ENCODE assay signal across 8 cellular contexts in genomic region chr9:128420651-128421473, GRCh38. TPM values are rescaled to one million over a fixed set of nuclear protein-coding genes. Genes with fewer than 3 reads are reported as not detected.
DNase-seq lines count a peak whose midpoint lies in the region; ATAC-seq and TF ChIP-seq lines count a peak whose summit lies in the region.

CERCAM (plus strand) TSS chr9:128420857; CDS start chr9:128420878, 21 bp downstream.

- no peaks in the 10 kb centered on the region for H3K4me1 ChIP-seq in prostate gland (replicated peaks)

- intact Hi-C loops in left cardiac atrium (cut with DNase I) (no loop called here), prostate gland (cut with DNase I) (no loop called here)

- peak within 1 kb of the TSS; percentile 88 to 91 for H3K4me3 ChIP-seq in prostate gland

- whole genome bisulfite sequencing in prostate gland: under 1% methylated on average over 38 of the region's 59 CpGs

- no peaks in the 10 kb centered on the region for H3K27me3 ChIP-seq in prostate gland (replicated peaks; ENCODE audit: insufficient read depth)

- H3K27ac ChIP-seq in prostate gland: peak within 1 kb of the TSS; percentile 78 to 84

- TF ChIP-seq POLR2A in prostate gland (IDR thresholded peaks at IDR 0.05): no peak

- no peaks in the 10 kb centered on the region for H3K36me3 ChIP-seq in prostate gland

- no peaks in the 10 kb centered on the region for H3K9me3 ChIP-seq in prostate gland

- DNase-seq in AG20443 (ENCODE audit: low spot score) (peak; percentile 95), SK-MEL-5 (ENCODE audit: low read depth, low spot score) (peak; percentile 44), amniotic epithelial cell (ENCODE audit: low read depth) (peak; percentile 15), left cardiac atrium (peak; percentile 76), prostate gland (ENCODE audit: low spot score) (peak; percentile 42), Ammon's horn (ENCODE audit: low spot score) (no peak)

- TF ChIP-seq CTCF in prostate gland (IDR thresholded peaks at IDR 0.05): no peak

- ATAC-seq in GM18909 (IDR thresholded peaks at IDR 0.05; ENCODE audit: poor library complexity, unreplicated experiment) (peak; percentile 73), HG03159 (IDR thresholded peaks at IDR 0.05; ENCODE audit: unreplicated experiment) (peak; percentile 65), left cardiac atrium (peak; percentile 94 to 95)

- in situ Hi-C loops in SK-MEL-5 (cut with HindIII; ENCODE audit: low pct_unique_long_range_greater_than_20kb, low sequenced_read_pairs): no loop called here

RNA-seq across cellular contexts. Expression of gene CERCAM, which starts in this region (rescaled TPM):
- 31.8 and 38.5 TPM in 2 replicates for total RNA-seq in SK-MEL-5 (2014; rRNA removed; shearing (Covaris generic))
- 83.7 and 101 TPM in 2 replicates for polyA plus RNA-seq in SK-MEL-5 (2015; cell fraction: cytosol; rRNA removed)
- polyA plus RNA-seq in SK-MEL-5 (2015; cell fraction: nucleus; rRNA removed): 30.4 and 40.4 TPM in 2 replicates
- total RNA-seq in left cardiac atrium (10 to 100 TPM; 19.1 to 22.8 TPM), prostate gland (10 to 100 TPM; 25.3 to 30.5 TPM)
